8 cellular contexts compared by ENCODE assay signal in the genomic region with DNA sequence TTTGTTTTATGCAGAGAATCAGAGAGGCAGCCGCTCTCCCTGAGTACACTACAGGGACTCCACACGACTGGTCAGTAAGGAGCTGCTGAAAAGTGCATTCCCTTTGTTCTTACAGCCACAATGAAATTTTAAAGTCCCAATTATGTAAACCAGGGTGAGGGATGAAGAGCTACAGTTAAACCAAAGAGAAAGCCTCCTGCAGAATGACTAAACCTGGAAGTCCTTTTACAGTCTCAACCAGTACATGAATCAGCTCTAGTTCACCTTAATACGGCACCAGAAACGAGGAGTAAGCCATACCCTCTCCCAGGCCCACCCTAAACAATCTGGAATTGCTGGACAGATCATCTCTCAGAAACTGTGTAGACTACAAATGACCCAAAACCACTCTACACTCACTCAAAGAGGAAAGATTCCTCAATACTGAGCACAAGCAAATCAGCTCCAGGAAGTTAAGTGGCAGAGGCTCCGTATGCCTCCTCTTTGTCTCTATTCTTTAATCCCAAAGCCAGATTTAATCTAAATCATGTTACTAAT.
A peak's percentile ranks its signal among the peaks of the same experiment; 100 is the strongest.
DNase-seq lines count a peak whose midpoint lies in the region; ATAC-seq and TF ChIP-seq lines count a peak whose summit lies in the region.

No MANE protein-coding gene starts in this region.

- 12% methylated on average over 5 of the region's 5 CpGs for WGBS in right cardiac atrium

- H3K4me3 ChIP-seq in HCT116 (replicated peaks in 1 of 2; ENCODE audit: low read depth in 1 of 2, low read length in 2 of 2) (0 out of 4 replicates have a peak overlapping the region, but pooled peaks of 1 of the 2 experiments have one; percentile 48), right cardiac atrium (ENCODE audit: low read length) (peak overlapping the region; percentile 52), skeletal muscle tissue (ENCODE audit: low read length in 3 of 3) (peak overlapping the region; percentile 64 to 84 (median 68))

- H3K4me3 Mint-ChIP-seq in T-cell: peak overlapping the region in 2 of 3 donors; percentile 43 to 55
- no peak overlapping the region for H3K4me3 Mint-ChIP-seq in activated CD4-positive, alpha-beta T cell treated with anti-CD3 and anti-CD28 coated beads, Interleukin-2, amount 10 ng/mL, durations not matched to agents 7 days and 5 days

- BruUV-seq in HCT116 (replicated peaks; lab: Mats Ljungman, UMichigan): no TSS peak

- CTCF ChIA-PET in HCT116 (lab: Charles Lee): interaction anchor here (1.0 to 2.2 kb wide), 5 partner anchors 15 to 286 kb away, joined by 3 to 5 read pairs (median 3); no protein-coding TSS in a partner anchor
- CTCF ChIA-PET in T-cell (lab: Charles Lee): interaction anchor here in 1 of 2 donors (1.0 kb wide), 1 partner anchor 21 kb away, joined by 3 read pairs; no protein-coding TSS in a partner anchor
- CTCF ChIA-PET in activated CD4-positive, alpha-beta T cell treated with anti-CD3 and anti-CD28 coated beads, Interleukin-2, amount 10 ng/mL, durations not matched to agents 7 days and 5 days (lab: Charles Lee): interaction anchor here (1.0 to 1.2 kb wide), 3 partner anchors 14 to 285 kb away, joined by 3 to 4 read pairs (median 4); no protein-coding TSS in a partner anchor

- H3K27ac ChIP-seq in HCT116 (ENCODE audit: low read depth, low read length) (0 out of 2 replicates have a peak overlapping the region, but pooled peaks have one; percentile 41), right cardiac atrium (ENCODE audit: low read length) (peak overlapping the region; percentile 98), skeletal muscle tissue (ENCODE audit: low read depth, low read length) (peak overlapping the region; percentile 85)

- peaks cover 73% of the 10 kb centered on the region for H3K79me2 ChIP-seq in HCT116 (ENCODE audit: insufficient read depth, low read length)

- H3K27me3 Mint-ChIP-seq in T-cell: peaks cover 4 to 5% of the 10 kb centered on the region in 2 donors
- H3K27me3 Mint-ChIP-seq in activated CD4-positive, alpha-beta T cell treated with anti-CD3 and anti-CD28 coated beads, Interleukin-2, amount 10 ng/mL, durations not matched to agents 7 days and 5 days: peaks cover 4% of the 10 kb centered on the region

- H3K4me1 Mint-ChIP-seq in T-cell: peaks cover 15 to 18% (median 15%) of the 10 kb centered on the region in 3 donors
- H3K4me1 Mint-ChIP-seq in activated CD4-positive, alpha-beta T cell treated with anti-CD3 and anti-CD28 coated beads, Interleukin-2, amount 10 ng/mL, durations not matched to agents 7 days and 5 days: peaks cover 19% of the 10 kb centered on the region

- no peaks in the 10 kb centered on the region for H3K36me3 Mint-ChIP-seq in T-cell
- H3K36me3 Mint-ChIP-seq in activated CD4-positive, alpha-beta T cell treated with anti-CD3 and anti-CD28 coated beads, Interleukin-2, amount 10 ng/mL, durations not matched to agents 7 days and 5 days (ENCODE audit: low read depth): no peaks in the 10 kb centered on the region

- TF ChIP-seq RAD21 in HCT116 (IDR thresholded peaks at IDR 0.05; ENCODE audit: low read depth): no peak

- H3K4me2 ChIP-seq in HCT116 (ENCODE audit: low read length): peak overlapping the region; percentile 77

- H3K36me3 ChIP-seq in HCT116 (ENCODE audit: control insufficient read depth in 1 of 2, insufficient read depth in 2 of 2, low read length in 2 of 2) (no peaks in the 10 kb centered on the region), skeletal muscle tissue (ENCODE audit: control insufficient read depth in 3 of 3, insufficient read depth in 3 of 3, low read length in 3 of 3) (no peaks in the 10 kb centered on the region)

- H3K9me3 Mint-ChIP-seq in T-cell: no peaks in the 10 kb centered on the region
- no peaks in the 10 kb centered on the region for H3K9me3 Mint-ChIP-seq in activated CD4-positive, alpha-beta T cell treated with anti-CD3 and anti-CD28 coated beads, Interleukin-2, amount 10 ng/mL, durations not matched to agents 7 days and 5 days

- H3K27ac Mint-ChIP-seq in T-cell: peak overlapping the region in 1 of 2 donors; percentile 9
- H3K27ac Mint-ChIP-seq in activated CD4-positive, alpha-beta T cell treated with anti-CD3 and anti-CD28 coated beads, Interleukin-2, amount 10 ng/mL, durations not matched to agents 7 days and 5 days: no peak overlapping the region

- no peak for TF ChIP-seq POLR2A in HCT116 (IDR thresholded peaks at IDR 0.05; ENCODE audit: borderline replicate concordance, extremely low read depth, insufficient read depth, insufficient read length)

- no peak overlapping the region for H2AFZ ChIP-seq in HCT116 (ENCODE audit: low read depth, low read length, poor library complexity, severe bottlenecking)

- POLR2A ChIA-PET in HCT116 (lab: Charles Lee): interaction anchor here (0.7 kb wide), 1 partner anchor 118 kb away, joined by 3 read pairs; no protein-coding TSS in a partner anchor
- POLR2A ChIA-PET in T-cell (lab: Charles Lee): no interaction called here
- POLR2A ChIA-PET in activated CD4-positive, alpha-beta T cell treated with anti-CD3 and anti-CD28 coated beads, Interleukin-2, amount 10 ng/mL, durations not matched to agents 7 days and 5 days (lab: Charles Lee): interaction anchor here (0.9 to 1.1 kb wide), 2 partner anchors 11 to 267 kb away, joined by 3 read pairs; a partner anchor contains a TSS

- RAD21 ChIA-PET in HCT116 (lab: Charles Lee; ENCODE audit: low non-redundant PET in 1 of 2, low total read pairs in 2 of 2, uncharacterized antibody in 2 of 2, unreplicated experiment in 2 of 2): no interaction called here

- ATAC-seq in HCT116: no peak
- peak in 1 of 4 experiments; percentile 9 for ATAC-seq in T-cell (replicated peaks in 1 of 4)
- no peak for ATAC-seq in right cardiac atrium
- ATAC-seq in HG03095 (IDR thresholded peaks at IDR 0.05; ENCODE audit: unreplicated experiment): no peak

- no peaks in the 10 kb centered on the region for H3K9me3 ChIP-seq in HCT116 (ENCODE audit: control insufficient read depth in 1 of 2, insufficient read depth in 1 of 2, low read depth in 1 of 2, low read length in 2 of 2)
- H3K9me3 ChIP-seq in right cardiac atrium (ENCODE audit: control insufficient read depth, low read length): no peaks in the 10 kb centered on the region
- no peaks in the 10 kb centered on the region for H3K9me3 ChIP-seq in skeletal muscle tissue (ENCODE audit: control insufficient read depth in 3 of 3, low read length in 3 of 3)

- intact Hi-C loops in HCT116 (cut with micrococcal nuclease): no loop called here
- intact Hi-C loops in right cardiac atrium (cut with DNase I): loop anchor here (2.0 to 10.0 kb wide), 6 partner anchors 23 to 281 kb away; no protein-coding TSS in a partner anchor

- no peaks in the 10 kb centered on the region for H4K20me1 ChIP-seq in HCT116 (ENCODE audit: insufficient read depth)

- DNase-seq in HCT116 (ENCODE audit: low read depth, low spot score): no peak
- DNase-seq in T-cell: no peak
- no peak for DNase-seq in right cardiac atrium
- DNase-seq in RPMI8226: no peak
- DNase-seq in activated CD4-positive, alpha-beta T cell treated with anti-CD3 and anti-CD28 coated beads, Interleukin-2, amount 10 ng/mL, durations not matched to agents 7 days and 5 days: no peak
- no peak for DNase-seq in AG08395 (ENCODE audit: low spot score)

- no peaks in the 10 kb centered on the region for H3K9me2 ChIP-seq in HCT116 (ENCODE audit: insufficient read depth)

- H3K9ac ChIP-seq in HCT116 (ENCODE audit: low read length): peak overlapping the region; percentile 47; the same call in 1 of the 2 replicates
- H3K9ac ChIP-seq in skeletal muscle tissue (ENCODE audit: low read depth in 1 of 3, low read length in 3 of 3): peak overlapping the region; percentile 62 to 88 (median 77)

- TF ChIP-seq CTCF in HCT116 (IDR thresholded peaks at IDR 0.05 in 2 of 3, conservative IDR thresholded peaks at IDR 0.05 in 1 of 3; ENCODE audit: borderline replicate concordance in 1 of 3, insufficient read depth in 1 of 3, low read depth in 2 of 3, low read length in 2 of 3): no peak

- H3K4me1 ChIP-seq in HCT116 (ENCODE audit: control insufficient read depth in 1 of 2, insufficient read depth in 2 of 2, low read length in 2 of 2) (peaks cover 12 to 21% of the 10 kb centered on the region in 2 experiments; a peak in 3 of 4 replicates), right cardiac atrium (ENCODE audit: control insufficient read depth, insufficient read depth, low read length) (peaks cover 7% of the 10 kb centered on the region), skeletal muscle tissue (ENCODE audit: control insufficient read depth in 3 of 3, insufficient read depth in 3 of 3, low read length in 3 of 3) (peaks cover 50 to 77% (median 52%) of the 10 kb centered on the region in 3 donors)

- H3K27me3 ChIP-seq in HCT116 (ENCODE audit: insufficient read depth, low read length) (no peaks in the 10 kb centered on the region), right cardiac atrium (ENCODE audit: control insufficient read depth, insufficient read depth) (no peaks in the 10 kb centered on the region), skeletal muscle tissue (ENCODE audit: control insufficient read depth in 3 of 3, insufficient read depth in 3 of 3, low read length in 3 of 3) (no peaks in the 10 kb centered on the region)

TF ChIP-seq in HCT116, 20 proteins besides CTCF, POLR2A, EP300 and RAD21 (continues in another document):
- TF ChIP-seq CEBPB (IDR thresholded peaks at IDR 0.05; ENCODE audit: low read depth) (no peak), CBX3 (IDR thresholded peaks at IDR 0.05; ENCODE audit: low read depth) (no peak)
- TF ChIP-seq, protein P1, sequence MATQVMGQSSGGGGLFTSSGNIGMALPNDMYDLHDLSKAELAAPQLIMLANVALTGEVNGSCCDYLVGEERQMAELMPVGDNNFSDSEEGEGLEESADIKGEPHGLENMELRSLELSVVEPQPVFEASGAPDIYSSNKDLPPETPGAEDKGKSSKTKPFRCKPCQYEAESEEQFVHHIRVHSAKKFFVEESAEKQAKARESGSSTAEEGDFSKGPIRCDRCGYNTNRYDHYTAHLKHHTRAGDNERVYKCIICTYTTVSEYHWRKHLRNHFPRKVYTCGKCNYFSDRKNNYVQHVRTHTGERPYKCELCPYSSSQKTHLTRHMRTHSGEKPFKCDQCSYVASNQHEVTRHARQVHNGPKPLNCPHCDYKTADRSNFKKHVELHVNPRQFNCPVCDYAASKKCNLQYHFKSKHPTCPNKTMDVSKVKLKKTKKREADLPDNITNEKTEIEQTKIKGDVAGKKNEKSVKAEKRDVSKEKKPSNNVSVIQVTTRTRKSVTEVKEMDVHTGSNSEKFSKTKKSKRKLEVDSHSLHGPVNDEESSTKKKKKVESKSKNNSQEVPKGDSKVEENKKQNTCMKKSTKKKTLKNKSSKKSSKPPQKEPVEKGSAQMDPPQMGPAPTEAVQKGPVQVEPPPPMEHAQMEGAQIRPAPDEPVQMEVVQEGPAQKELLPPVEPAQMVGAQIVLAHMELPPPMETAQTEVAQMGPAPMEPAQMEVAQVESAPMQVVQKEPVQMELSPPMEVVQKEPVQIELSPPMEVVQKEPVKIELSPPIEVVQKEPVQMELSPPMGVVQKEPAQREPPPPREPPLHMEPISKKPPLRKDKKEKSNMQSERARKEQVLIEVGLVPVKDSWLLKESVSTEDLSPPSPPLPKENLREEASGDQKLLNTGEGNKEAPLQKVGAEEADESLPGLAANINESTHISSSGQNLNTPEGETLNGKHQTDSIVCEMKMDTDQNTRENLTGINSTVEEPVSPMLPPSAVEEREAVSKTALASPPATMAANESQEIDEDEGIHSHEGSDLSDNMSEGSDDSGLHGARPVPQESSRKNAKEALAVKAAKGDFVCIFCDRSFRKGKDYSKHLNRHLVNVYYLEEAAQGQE (IDR thresholded peaks at IDR 0.05; ENCODE audit: low read depth): no peak

Comparison
In these comparisons a context has a peak if more than half of its experiments do, and no peak if none do; other contexts are left out.
1. H3K27ac ChIP-seq: peak in every context shown above with its lines; median percentile 98 in right cardiac atrium; 85 in skeletal muscle tissue; 41 in HCT116.
2. POLR2A ChIA-PET loops: an anchor here in HCT116 (0.7 kb wide) and activated CD4-positive, alpha-beta T cell treated with anti-CD3 and anti-CD28 coated beads, Interleukin-2, amount 10 ng/mL, durations not matched to agents 7 days and 5 days (0.9 to 1.1 kb wide); none called in T-cell.